Comparison of ENCODE assay signal across 23 cellular contexts in the genomic region with DNA sequence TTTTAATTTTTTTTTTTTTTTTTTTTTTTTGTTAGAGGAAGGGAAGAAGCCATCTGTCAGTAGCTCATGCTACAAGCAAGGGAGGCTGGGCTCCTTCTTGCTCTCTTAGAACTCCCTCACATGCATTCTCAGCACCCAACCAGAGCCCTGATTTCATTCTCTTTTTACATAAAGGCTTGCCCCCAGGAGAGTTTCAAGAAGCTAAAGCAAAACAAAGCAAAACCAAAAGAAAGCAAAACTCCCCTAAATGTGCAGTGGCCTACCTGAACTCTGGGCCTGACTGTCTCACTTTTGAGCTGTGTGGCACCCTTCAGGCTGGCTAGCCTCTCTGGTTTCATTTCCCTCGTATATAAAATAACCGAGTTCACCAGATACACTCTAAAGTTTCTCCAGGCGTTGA.
DNase-seq lines count a peak whose midpoint lies in the region; ATAC-seq and TF ChIP-seq lines count a peak whose summit lies in the region.
"Had no signal": no experiment of that assay in that cellular context is flagged by ENCODE, and none has a peak within 500 bp of the region (broad histone marks: within the 10 kb centered on the region; RNA-seq: fewer than 3 reads in every experiment).

No MANE protein-coding gene starts in this region.

- no peak overlapping the region for H3K23ac ChIP-seq in H9 (ENCODE audit: insufficient read length, low read depth, low read length)

- peaks cover 1% of the 10 kb centered on the region for H3K27me3 Mint-ChIP-seq in activated CD4-positive, alpha-beta T cell treated with anti-CD3 and anti-CD28 coated beads, Interleukin-2, amount 10 ng/mL, durations not matched to agents 7 days and 5 days
- peaks cover 0 to 14% (median 0%) of the 10 kb centered on the region in 5 donors for H3K27me3 Mint-ChIP-seq in naive thymus-derived CD4-positive, alpha-beta T cell
- H3K27me3 Mint-ChIP-seq in H9 (ENCODE audit: low read depth): no peaks in the 10 kb centered on the region
- peaks cover 12% of the 10 kb centered on the region for H3K27me3 Mint-ChIP-seq in neural progenitor cell (ENCODE audit: insufficient read depth, low read depth)

- H4K5ac ChIP-seq in H9 (ENCODE audit: insufficient read length, low read depth, low read length): no peak overlapping the region

- POLR2A ChIA-PET in activated CD4-positive, alpha-beta T cell treated with anti-CD3 and anti-CD28 coated beads, Interleukin-2, amount 10 ng/mL, durations not matched to agents 7 days and 5 days (lab: Charles Lee): no interaction called here
- POLR2A ChIA-PET in naive thymus-derived CD4-positive, alpha-beta T cell (lab: Charles Lee): no interaction called here
- POLR2A ChIA-PET in A673 (lab: Charles Lee; ENCODE audit: low non-redundant PET): no interaction called here

- intact Hi-C loops in naive thymus-derived CD4-positive, alpha-beta T cell (cut with micrococcal nuclease): no loop called here
- intact Hi-C loops in A673 (cut with micrococcal nuclease; ENCODE audit: unreplicated experiment): no loop called here

- H3K36me3 Mint-ChIP-seq in activated CD4-positive, alpha-beta T cell treated with anti-CD3 and anti-CD28 coated beads, Interleukin-2, amount 10 ng/mL, durations not matched to agents 7 days and 5 days (ENCODE audit: low read depth): no peaks in the 10 kb centered on the region
- H3K36me3 Mint-ChIP-seq in naive thymus-derived CD4-positive, alpha-beta T cell: no peaks in the 10 kb centered on the region
- H3K36me3 Mint-ChIP-seq in H9 (ENCODE audit: insufficient read depth in 1 of 3, low read depth in 3 of 3): no peaks in the 10 kb centered on the region
- H3K36me3 Mint-ChIP-seq in neural progenitor cell: no peaks in the 10 kb centered on the region
- H3K36me3 Mint-ChIP-seq: CD4-positive, alpha-beta memory T cell; stimulated activated effector memory CD8-positive, alpha-beta T cell treated with anti-CD3 and anti-CD28 coated beads, Interleukin-12 subunit alpha, Interleukin-12 subunit beta, amount 100 ng/mL, for 72 hours had no signal

- H2BK5ac ChIP-seq in H9 (ENCODE audit: insufficient read length, low read length): no peak overlapping the region

- no peak overlapping the region for H2BK120ac ChIP-seq in H9 (ENCODE audit: low read depth, low read length, poor library complexity, severe bottlenecking)

- H3K4ac ChIP-seq in H9 (ENCODE audit: low read depth, low read length): no peak overlapping the region

- no peak overlapping the region for H3K9ac ChIP-seq in H9 (ENCODE audit: extremely low read depth, insufficient read length, low read length)
- H3K9ac ChIP-seq in neural progenitor cell: no peak overlapping the region

- DNase-seq in activated CD4-positive, alpha-beta T cell treated with anti-CD3 and anti-CD28 coated beads, Interleukin-2, amount 10 ng/mL, durations not matched to agents 7 days and 5 days: no peak
- no peak for DNase-seq in activated CD4-positive, alpha-beta T cell treated with anti-CD3 and anti-CD28 coated beads, Interleukin-2, amount 50 U/mL, for 4 hours
- DNase-seq in NCI-H2171 (lab: John Stamatoyannopoulos, UW): peak; percentile 56
- DNase-seq in naive thymus-derived CD4-positive, alpha-beta T cell: peak in 2 of 9 donors; percentile 8 to 19
- no peak for DNase-seq in A673 (ENCODE audit: low spot score)
- DNase-seq in H9: no peak
- no peak for DNase-seq in neural progenitor cell (ENCODE audit: low spot score)
- DNase-seq: 8988T; activated CD4-positive, alpha-beta T cell treated with anti-CD3 and anti-CD28 coated beads for 4 hours; CD4-positive, alpha-beta memory T cell; cerebellar nuclear complex; left lung; mesenchymal stem cell; NCI-H1048; NCI-H187; right lobe of liver; SHP77; stimulated activated CD4-positive, alpha-beta T cell treated with anti-CD3 and anti-CD28 coated beads, Interleukin-4, amount 100 ng/mL, for 24 hours; testis had no signal

- H3K79me1 ChIP-seq in H9 (ENCODE audit: insufficient read depth, low read depth, low read length, poor library complexity, severe bottlenecking): no peaks in the 10 kb centered on the region

- no peak overlapping the region for H2BK15ac ChIP-seq in H9 (ENCODE audit: low read depth, low read length)

- H3K36me3 ChIP-seq in naive thymus-derived CD4-positive, alpha-beta T cell (ENCODE audit: control insufficient read depth in 2 of 3, insufficient read depth in 3 of 3, low read length in 3 of 3): no peaks in the 10 kb centered on the region
- H3K36me3 ChIP-seq in A673 (ENCODE audit: insufficient read depth, low read length, poor library complexity, severe bottlenecking) (no peaks in the 10 kb centered on the region), neural progenitor cell (no peaks in the 10 kb centered on the region)
- H3K36me3 ChIP-seq: left lung, neutrophil, right lobe of liver had no signal

- H3K4me2 ChIP-seq in H9 (ENCODE audit: insufficient read depth, insufficient read length, low read length): no peak overlapping the region
- no peak overlapping the region for H3K4me2 ChIP-seq in neural progenitor cell

- no peak overlapping the region for H3K4me3 Mint-ChIP-seq in activated CD4-positive, alpha-beta T cell treated with anti-CD3 and anti-CD28 coated beads, Interleukin-2, amount 10 ng/mL, durations not matched to agents 7 days and 5 days
- peak overlapping the region in 2 of 10 donors; percentile 13 to 19 for H3K4me3 Mint-ChIP-seq in naive thymus-derived CD4-positive, alpha-beta T cell
- no peak overlapping the region for H3K4me3 Mint-ChIP-seq in H9
- no peak overlapping the region for H3K4me3 Mint-ChIP-seq in neural progenitor cell
- H3K4me3 Mint-ChIP-seq: stimulated activated effector memory CD8-positive, alpha-beta T cell treated with anti-CD3 and anti-CD28 coated beads, Interleukin-12 subunit alpha, Interleukin-12 subunit beta, amount 100 ng/mL, for 72 hours had no signal

- no peaks in the 10 kb centered on the region for H3K23me2 ChIP-seq in H9 (ENCODE audit: insufficient read length, low read depth, low read length, poor library complexity, severe bottlenecking)

- no CpG with 5 or more reads among the region's 3 CpGs for WGBS in H9 (ENCODE audit: extremely low coverage, insufficient read length, low lambda C conversion rate)

- H3K79me2 ChIP-seq in H9 (ENCODE audit: insufficient read depth, low read length): no peaks in the 10 kb centered on the region
- no peaks in the 10 kb centered on the region for H3K79me2 ChIP-seq in neural progenitor cell (ENCODE audit: low read depth)

- BruUV-seq in A673 (replicated peaks; lab: Mats Ljungman, UMichigan): no TSS peak

- no peak overlapping the region for H2BK12ac ChIP-seq in H9 (ENCODE audit: insufficient read length, low read depth, low read length)

- no peak overlapping the region for H3K56ac ChIP-seq in H9 (ENCODE audit: insufficient read length, low read depth, low read length)

- CTCF ChIA-PET in activated CD4-positive, alpha-beta T cell treated with anti-CD3 and anti-CD28 coated beads, Interleukin-2, amount 10 ng/mL, durations not matched to agents 7 days and 5 days (lab: Charles Lee): interaction anchor here (0.8 to 1.0 kb wide), 3 partner anchors 8 to 299 kb away, joined by 3 read pairs; no protein-coding TSS in a partner anchor
- CTCF ChIA-PET in naive thymus-derived CD4-positive, alpha-beta T cell (lab: Charles Lee): interaction anchor here (0.6 kb wide), 1 partner anchor 96 kb away, joined by 3 read pairs; no protein-coding TSS in a partner anchor
- CTCF ChIA-PET in A673 (lab: Charles Lee): no interaction called here

- H3K9me3 Mint-ChIP-seq in activated CD4-positive, alpha-beta T cell treated with anti-CD3 and anti-CD28 coated beads, Interleukin-2, amount 10 ng/mL, durations not matched to agents 7 days and 5 days: no peaks in the 10 kb centered on the region
- H3K9me3 Mint-ChIP-seq in naive thymus-derived CD4-positive, alpha-beta T cell: no peaks in the 10 kb centered on the region
- no peaks in the 10 kb centered on the region for H3K9me3 Mint-ChIP-seq in H9
- H3K9me3 Mint-ChIP-seq in neural progenitor cell: no peaks in the 10 kb centered on the region
- H3K9me3 Mint-ChIP-seq: CD4-positive, alpha-beta memory T cell; stimulated activated effector memory CD8-positive, alpha-beta T cell treated with anti-CD3 and anti-CD28 coated beads, Interleukin-12 subunit alpha, Interleukin-12 subunit beta, amount 100 ng/mL, for 72 hours had no signal

- no peak overlapping the region for H2BK20ac ChIP-seq in H9 (ENCODE audit: low read depth, low read length, poor library complexity, severe bottlenecking)

- H4K8ac ChIP-seq in H9 (replicated peaks; ENCODE audit: insufficient read length, low read depth, low read length): no peak overlapping the region

- H3K4me1 ChIP-seq in naive thymus-derived CD4-positive, alpha-beta T cell (ENCODE audit: control insufficient read depth in 2 of 2, insufficient read depth in 2 of 2, low read length in 2 of 2): peaks cover 0 to 4% of the 10 kb centered on the region in 2 donors
- H3K4me1 ChIP-seq in A673 (ENCODE audit: insufficient read depth, low read length, poor library complexity, severe bottlenecking) (no peaks in the 10 kb centered on the region), H9 (ENCODE audit: insufficient read depth, low read length) (no peaks in the 10 kb centered on the region), neural progenitor cell (peaks cover 8% of the 10 kb centered on the region)
- H3K4me1 ChIP-seq: left lung, right lobe of liver had no signal

- H3K4me3 ChIP-seq in naive thymus-derived CD4-positive, alpha-beta T cell (ENCODE audit: low read length): no peak overlapping the region
- H3K4me3 ChIP-seq in A673 (ENCODE audit: low read depth, low read length, poor library complexity, severe bottlenecking): no peak overlapping the region
- H3K4me3 ChIP-seq in neural progenitor cell: no peak overlapping the region
- H3K4me3 ChIP-seq: left lung, right lobe of liver, testis had no signal

- H4K91ac ChIP-seq in H9 (ENCODE audit: insufficient read length, low read depth, low read length): no peak overlapping the region

- H2AFZ ChIP-seq in H9 (ENCODE audit: low read length) (no peak overlapping the region), neural progenitor cell (replicated peaks) (no peak overlapping the region)

- no peaks in the 10 kb centered on the region for H3K9me3 ChIP-seq in naive thymus-derived CD4-positive, alpha-beta T cell (ENCODE audit: control insufficient read depth in 2 of 3, low read length in 3 of 3)
- no peaks in the 10 kb centered on the region for H3K9me3 ChIP-seq in A673 (ENCODE audit: low read depth, low read length, poor library complexity, severe bottlenecking)
- no peaks in the 10 kb centered on the region for H3K9me3 ChIP-seq in H9 (ENCODE audit: control insufficient read depth, low read depth, low read length)
- no peaks in the 10 kb centered on the region for H3K9me3 ChIP-seq in neural progenitor cell (ENCODE audit: low read depth)
- H3K9me3 ChIP-seq: left lung, neutrophil, right lobe of liver, testis had no signal

- H4K20me1 ChIP-seq in H9 (ENCODE audit: control insufficient read depth, insufficient read depth, insufficient read length) (no peaks in the 10 kb centered on the region), neural progenitor cell (ENCODE audit: low read depth) (no peaks in the 10 kb centered on the region)

- TF ChIP-seq CTCF in A673 (conservative IDR thresholded peaks at IDR 0.05; ENCODE audit: low read depth, low read length) (no peak), H9 (conservative IDR thresholded peaks at IDR 0.05) (no peak), neural progenitor cell (IDR thresholded peaks at IDR 0.05) (no peak)

- peak; percentile 43 for ATAC-seq in GM18502 (IDR thresholded peaks at IDR 0.05; ENCODE audit: poor library complexity, unreplicated experiment)
- ATAC-seq in naive thymus-derived CD4-positive, alpha-beta T cell: peak; percentile 34
- ATAC-seq: left lung; right lobe of liver; stimulated activated effector memory CD8-positive, alpha-beta T cell treated with anti-CD3 and anti-CD28 coated beads, Interleukin-12 subunit alpha, Interleukin-12 subunit beta, amount 100 ng/mL, for 72 hours had no signal

- H3K27me3 ChIP-seq in naive thymus-derived CD4-positive, alpha-beta T cell (ENCODE audit: control insufficient read depth in 2 of 2, insufficient read depth in 2 of 2, low read length in 2 of 2): no peaks in the 10 kb centered on the region
- H3K27me3 ChIP-seq in A673 (replicated peaks; ENCODE audit: insufficient read depth, low read depth, low read length, poor library complexity) (no peaks in the 10 kb centered on the region), H9 (ENCODE audit: insufficient read depth, low read length) (no peaks in the 10 kb centered on the region), neural progenitor cell (no peaks in the 10 kb centered on the region)
- H3K27me3 ChIP-seq: left lung, neutrophil, right lobe of liver, testis had no signal

- no peak overlapping the region for H3K27ac ChIP-seq in naive thymus-derived CD4-positive, alpha-beta T cell (ENCODE audit: low read depth, low read length)
- H3K27ac ChIP-seq in A673 (ENCODE audit: low read depth, low read length, poor library complexity, severe bottlenecking): no peak overlapping the region
- no peak overlapping the region for H3K27ac ChIP-seq in H9 (ENCODE audit: insufficient read length, low read depth, low read length)
- no peak overlapping the region for H3K27ac ChIP-seq in neural progenitor cell
- H3K27ac ChIP-seq: left lung, neutrophil, right lobe of liver had no signal

- H3K27ac Mint-ChIP-seq in activated CD4-positive, alpha-beta T cell treated with anti-CD3 and anti-CD28 coated beads, Interleukin-2, amount 10 ng/mL, durations not matched to agents 7 days and 5 days: peak overlapping the region; percentile 19
- H3K27ac Mint-ChIP-seq in naive thymus-derived CD4-positive, alpha-beta T cell: peak overlapping the region in 7 of 9 donors; percentile 8 to 74 (median 38)
- H3K27ac Mint-ChIP-seq in H9 (no peak overlapping the region), neural progenitor cell (no peak overlapping the region)
- H3K27ac Mint-ChIP-seq: progenitor cell of endocrine pancreas; stimulated activated effector memory CD8-positive, alpha-beta T cell treated with anti-CD3 and anti-CD28 coated beads, Interleukin-12 subunit alpha, Interleukin-12 subunit beta, amount 100 ng/mL, for 72 hours had no signal

- H3T11ph ChIP-seq in H9 (ENCODE audit: low read length): no peak overlapping the region

- peaks cover 6% of the 10 kb centered on the region for H3K4me1 Mint-ChIP-seq in activated CD4-positive, alpha-beta T cell treated with anti-CD3 and anti-CD28 coated beads, Interleukin-2, amount 10 ng/mL, durations not matched to agents 7 days and 5 days
- H3K4me1 Mint-ChIP-seq in naive thymus-derived CD4-positive, alpha-beta T cell: peaks cover 0 to 33% (median 27%) of the 10 kb centered on the region in 7 donors
- H3K4me1 Mint-ChIP-seq in H9: peaks cover 39 to 46% of the 10 kb centered on the region in 2 experiments
- peaks cover 22% of the 10 kb centered on the region for H3K4me1 Mint-ChIP-seq in neural progenitor cell
- H3K4me1 Mint-ChIP-seq: CD4-positive, alpha-beta memory T cell; stimulated activated effector memory CD8-positive, alpha-beta T cell treated with anti-CD3 and anti-CD28 coated beads, Interleukin-12 subunit alpha, Interleukin-12 subunit beta, amount 100 ng/mL, for 72 hours had no signal

- H2AK5ac ChIP-seq in H9 (ENCODE audit: insufficient read length, low read length): no peak overlapping the region

- H3K18ac ChIP-seq in H9 (ENCODE audit: insufficient read length, low read depth, low read length): no peak overlapping the region

- no peak overlapping the region for H3K14ac ChIP-seq in H9 (ENCODE audit: insufficient read depth, low read length)

- no peaks in the 10 kb centered on the region for H3F3A ChIP-seq in neural progenitor cell (ENCODE audit: low read depth)

Comparison
In these comparisons a context has a peak if more than half of its experiments do, and no peak if none do; other contexts are left out.
1. H3K27ac Mint-ChIP-seq: peak in activated CD4-positive, alpha-beta T cell treated with anti-CD3 and anti-CD28 coated beads, Interleukin-2, amount 10 ng/mL, durations not matched to agents 7 days and 5 days (single experiment) and naive thymus-derived CD4-positive, alpha-beta T cell (7 of 9); none in H9 (0 of 3) and neural progenitor cell (single experiment).